Comparison of ENCODE assay signal across 36 cellular contexts in the genomic region with DNA sequence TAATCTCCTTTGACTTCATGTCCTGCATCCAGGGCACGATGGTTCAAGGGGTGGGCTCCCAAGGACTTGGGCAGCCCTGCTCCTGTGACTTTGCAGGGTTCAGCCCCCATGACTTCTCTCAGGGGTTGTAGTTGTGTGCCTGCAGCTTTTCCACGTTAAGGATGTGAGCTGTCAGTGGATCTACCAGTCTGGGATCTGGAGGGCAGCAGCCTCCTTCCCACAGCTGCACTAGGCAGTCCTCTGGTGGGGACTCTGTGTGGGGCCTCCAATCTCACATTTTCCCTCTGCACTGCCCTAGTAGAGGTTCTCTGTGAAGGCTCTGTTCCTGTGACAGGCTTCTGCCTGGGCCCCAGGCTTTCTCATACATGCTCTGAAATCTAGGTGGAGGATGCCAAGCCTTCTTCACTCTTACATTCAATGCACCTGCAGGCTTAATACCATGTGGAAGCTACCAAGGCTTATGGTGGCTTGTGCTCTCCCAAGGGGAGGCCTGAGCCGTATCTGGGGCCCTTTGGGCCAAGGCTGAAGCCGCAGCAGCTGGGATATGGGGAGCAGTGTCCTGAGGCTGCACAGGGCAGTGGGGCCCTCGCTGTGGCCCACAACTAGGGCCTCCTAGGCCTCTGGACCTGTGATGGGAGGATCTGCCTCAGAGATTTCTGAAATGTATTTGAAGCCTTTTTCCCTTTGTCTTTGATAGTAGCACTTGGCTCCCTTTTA. TPM values are rescaled to one million over a fixed set of nuclear protein-coding genes. Genes with fewer than 3 reads are reported as not detected.
"Had no signal": no experiment of that assay in that cellular context is flagged by ENCODE, and none has a peak within 500 bp of the region (broad histone marks: within the 10 kb centered on the region; RNA-seq: fewer than 3 reads in every experiment).

No MANE protein-coding gene starts in this region.

- DNase-seq: activated B cell treated with CpG ODN at 0.5 μM for 24 hours; activated CD4-positive, alpha-beta memory T cell treated with anti-CD3 and anti-CD28 coated beads for 36 hours; activated CD4-positive, alpha-beta T cell treated with anti-CD3 and anti-CD28 coated beads for 48 hours; activated CD4-positive, alpha-beta T cell treated with anti-CD3 and anti-CD28 coated beads, Interleukin-2, amount 50 U/mL, for 1 hour; activated CD4-positive, alpha-beta T cell treated with anti-CD3 and anti-CD28 coated beads, Interleukin-2, amount 50 U/mL, for 4 hours; activated CD4-positive, CD25-positive, alpha-beta regulatory T cell treated with anti-CD3 and anti-CD28 coated beads, Interleukin-2, amount 50 U/mL, for 72 hours; activated CD8-positive, alpha-beta memory T cell treated with anti-CD3 and anti-CD28 coated beads, Interleukin-2, amount 50 U/mL, for 4 hours; activated CD8-positive, alpha-beta T cell treated with anti-CD3 and anti-CD28 coated beads for 36 hours; activated effector memory CD4-positive, alpha-beta T cell treated with Interleukin-2 at 50 U/mL for 16 hours; activated gamma-delta T cell; activated naive CD4-positive, alpha-beta T cell treated with anti-CD3 and anti-CD28 coated beads, Interleukin-2, amount 10 ng/mL, durations not matched to agents 7 days and 5 days; activated naive CD4-positive, alpha-beta T cell treated with Interleukin-2 at 50 U/mL for 16 hours; activated naive CD8-positive, alpha-beta T cell treated with anti-CD3 and anti-CD28 coated beads, Interleukin-2, amount 10 ng/mL, durations not matched to agents 7 days and 5 days; activated naive CD8-positive, alpha-beta T cell treated with anti-CD3 and anti-CD28 coated beads, Interleukin-2, amount 50 U/mL, for 24 hours; activated T-cell treated with anti-CD3 and anti-CD28 coated beads for 4 hours; activated T-cell treated with anti-CD3 and anti-CD28 coated beads, Interleukin-2, amount 50 U/mL, for 1 hour; activated T-cell treated with anti-CD3 and anti-CD28 coated beads, Interleukin-2, amount 50 U/mL, for 48 hours; amygdala; anterior cingulate cortex; caudate nucleus; SW 1271; T-helper 1 cell; T-helper 2 cell; T-helper 9 cell had no signal

- H3K9me3 Mint-ChIP-seq: activated B cell treated with CpG ODN at 0.5 μM for 24 hours; activated CD4-positive, alpha-beta memory T cell treated with anti-CD3 and anti-CD28 coated beads for 36 hours; activated CD8-positive, alpha-beta T cell treated with anti-CD3 and anti-CD28 coated beads for 36 hours; activated naive CD4-positive, alpha-beta T cell treated with anti-CD3 and anti-CD28 coated beads, Interleukin-2, amount 10 ng/mL, durations not matched to agents 7 days and 5 days; activated naive CD4-positive, alpha-beta T cell treated with anti-CD3 and anti-CD28 coated beads, Interleukin-2, amount 50 U/mL, for 24 hours; activated naive CD8-positive, alpha-beta T cell treated with anti-CD3 and anti-CD28 coated beads, Interleukin-2, amount 10 ng/mL, durations not matched to agents 7 days and 5 days; activated naive CD8-positive, alpha-beta T cell treated with anti-CD3 and anti-CD28 coated beads, Interleukin-2, amount 50 U/mL, for 24 hours; activated T-helper 2 cell treated with anti-CD3 and anti-CD28 coated beads, Interferon-gamma antibody, Interleukin-2, Interleukin-4, amounts not matched to agents 10 μg/mL and 5 μg/mL and 100 μg/mL, durations not matched to agents 14 hours and 24 hours and 36 hours; central memory CD8-positive, alpha-beta T cell; T-helper 1 cell treated with Interleukin-12 subunit alpha and Interleukin-12 subunit beta and Interleukin-4 antibody, amounts not matched to agents 30 μg/mL and 1 μg/mL, for 36 hours; T-helper 2 cell treated with Interferon-gamma antibody and Interleukin-4, amounts not matched to agents 5 μg/mL and 100 μg/mL, for 36 hours had no signal

- H3K4me3 ChIP-seq: ascending aorta, cardiac muscle cell had no signal

- ATAC-seq: activated CD8-positive, alpha-beta T cell treated with anti-CD3 and anti-CD28 coated beads for 36 hours; activated naive CD8-positive, alpha-beta T cell treated with anti-CD3 and anti-CD28 coated beads, Interleukin-2, amount 50 U/mL, for 24 hours had no signal

- H3K27ac Mint-ChIP-seq: activated B cell treated with CpG ODN at 0.5 μM for 24 hours; activated CD4-positive, alpha-beta memory T cell treated with anti-CD3 and anti-CD28 coated beads for 36 hours; activated CD8-positive, alpha-beta T cell treated with anti-CD3 and anti-CD28 coated beads for 36 hours; activated naive CD4-positive, alpha-beta T cell treated with anti-CD3 and anti-CD28 coated beads, Interleukin-2, amount 10 ng/mL, durations not matched to agents 7 days and 5 days; activated naive CD4-positive, alpha-beta T cell treated with anti-CD3 and anti-CD28 coated beads, Interleukin-2, amount 50 U/mL, for 24 hours; activated naive CD8-positive, alpha-beta T cell; activated naive CD8-positive, alpha-beta T cell treated with anti-CD3 and anti-CD28 coated beads, Interleukin-2, amount 10 ng/mL, durations not matched to agents 7 days and 5 days; activated naive CD8-positive, alpha-beta T cell treated with anti-CD3 and anti-CD28 coated beads, Interleukin-2, amount 50 U/mL, for 24 hours; activated T-helper 2 cell treated with anti-CD3 and anti-CD28 coated beads, Interferon-gamma antibody, Interleukin-2, Interleukin-4, amounts not matched to agents 10 μg/mL and 5 μg/mL and 100 μg/mL, durations not matched to agents 14 hours and 24 hours and 36 hours; brain; T-helper 1 cell treated with Interleukin-12 subunit alpha and Interleukin-12 subunit beta and Interleukin-4 antibody, amounts not matched to agents 30 μg/mL and 1 μg/mL, for 36 hours; T-helper 2 cell treated with Interferon-gamma antibody and Interleukin-4, amounts not matched to agents 5 μg/mL and 100 μg/mL, for 36 hours had no signal

- H3K27ac ChIP-seq: ascending aorta, cardiac muscle cell, VCaP had no signal

- H3K4me3 Mint-ChIP-seq: activated B cell treated with CpG ODN at 0.5 μM for 24 hours; activated CD4-positive, alpha-beta memory T cell treated with anti-CD3 and anti-CD28 coated beads for 36 hours; activated CD8-positive, alpha-beta T cell treated with anti-CD3 and anti-CD28 coated beads for 36 hours; activated naive CD4-positive, alpha-beta T cell treated with anti-CD3 and anti-CD28 coated beads, Interleukin-2, amount 10 ng/mL, durations not matched to agents 7 days and 5 days; activated naive CD4-positive, alpha-beta T cell treated with anti-CD3 and anti-CD28 coated beads, Interleukin-2, amount 50 U/mL, for 24 hours; activated naive CD8-positive, alpha-beta T cell; activated naive CD8-positive, alpha-beta T cell treated with anti-CD3 and anti-CD28 coated beads, Interleukin-2, amount 10 ng/mL, durations not matched to agents 7 days and 5 days; activated naive CD8-positive, alpha-beta T cell treated with anti-CD3 and anti-CD28 coated beads, Interleukin-2, amount 50 U/mL, for 24 hours; brain; central memory CD8-positive, alpha-beta T cell; T-helper 1 cell treated with Interleukin-12 subunit alpha and Interleukin-12 subunit beta and Interleukin-4 antibody, amounts not matched to agents 30 μg/mL and 1 μg/mL, for 36 hours; T-helper 2 cell treated with Interferon-gamma antibody and Interleukin-4, amounts not matched to agents 5 μg/mL and 100 μg/mL, for 36 hours had no signal

- H3K4me1 Mint-ChIP-seq: activated B cell treated with CpG ODN at 0.5 μM for 24 hours; activated naive CD4-positive, alpha-beta T cell treated with anti-CD3 and anti-CD28 coated beads, Interleukin-2, amount 10 ng/mL, durations not matched to agents 7 days and 5 days; activated naive CD4-positive, alpha-beta T cell treated with anti-CD3 and anti-CD28 coated beads, Interleukin-2, amount 50 U/mL, for 24 hours; activated naive CD8-positive, alpha-beta T cell treated with anti-CD3 and anti-CD28 coated beads, Interleukin-2, amount 10 ng/mL, durations not matched to agents 7 days and 5 days; brain; central memory CD8-positive, alpha-beta T cell had no signal

- H3K27me3 Mint-ChIP-seq: activated B cell treated with CpG ODN at 0.5 μM for 24 hours; activated CD4-positive, alpha-beta memory T cell treated with anti-CD3 and anti-CD28 coated beads for 36 hours; activated CD8-positive, alpha-beta T cell treated with anti-CD3 and anti-CD28 coated beads for 36 hours; activated naive CD4-positive, alpha-beta T cell treated with anti-CD3 and anti-CD28 coated beads, Interleukin-2, amount 10 ng/mL, durations not matched to agents 7 days and 5 days; activated naive CD4-positive, alpha-beta T cell treated with anti-CD3 and anti-CD28 coated beads, Interleukin-2, amount 50 U/mL, for 24 hours; activated naive CD8-positive, alpha-beta T cell; activated naive CD8-positive, alpha-beta T cell treated with anti-CD3 and anti-CD28 coated beads, Interleukin-2, amount 50 U/mL, for 24 hours; brain; central memory CD8-positive, alpha-beta T cell had no signal

- H3K36me3 Mint-ChIP-seq: activated CD4-positive, alpha-beta memory T cell treated with anti-CD3 and anti-CD28 coated beads for 36 hours; activated naive CD4-positive, alpha-beta T cell treated with anti-CD3 and anti-CD28 coated beads, Interleukin-2, amount 10 ng/mL, durations not matched to agents 7 days and 5 days; activated naive CD4-positive, alpha-beta T cell treated with anti-CD3 and anti-CD28 coated beads, Interleukin-2, amount 50 U/mL, for 24 hours; activated naive CD8-positive, alpha-beta T cell; activated naive CD8-positive, alpha-beta T cell treated with anti-CD3 and anti-CD28 coated beads, Interleukin-2, amount 10 ng/mL, durations not matched to agents 7 days and 5 days; brain had no signal

RNA-seq across cellular contexts. Expression of a gene that starts 39.3 kb away (rescaled TPM):
- total RNA-seq: activated B cell treated with CpG ODN at 0.5 μM for 24 hours; activated CD4-positive, alpha-beta memory T cell treated with anti-CD3 and anti-CD28 coated beads for 36 hours; activated CD8-positive, alpha-beta memory T cell treated with anti-CD3 and anti-CD28 coated beads for 36 hours; activated CD8-positive, alpha-beta T cell treated with anti-CD3 and anti-CD28 coated beads for 36 hours; activated naive CD8-positive, alpha-beta T cell treated with anti-CD3 and anti-CD28 coated beads, Interleukin-2, amount 10 ng/mL, durations not matched to agents 7 days and 5 days; activated T-helper 2 cell treated with anti-CD3 and anti-CD28 coated beads, Interferon-gamma antibody, Interleukin-2, Interleukin-4, amounts not matched to agents 10 μg/mL and 5 μg/mL and 100 μg/mL, durations not matched to agents 14 hours and 24 hours and 36 hours; ascending aorta; bronchial epithelial cell; cardiac muscle cell had no signal

RNA-seq across cellular contexts. Expression of a gene that starts 47.3 kb away (rescaled TPM):
- total RNA-seq: activated B cell treated with CpG ODN at 0.5 μM for 24 hours; activated CD4-positive, alpha-beta memory T cell treated with anti-CD3 and anti-CD28 coated beads for 36 hours; activated CD8-positive, alpha-beta memory T cell treated with anti-CD3 and anti-CD28 coated beads for 36 hours; activated CD8-positive, alpha-beta T cell treated with anti-CD3 and anti-CD28 coated beads for 36 hours; activated naive CD8-positive, alpha-beta T cell treated with anti-CD3 and anti-CD28 coated beads, Interleukin-2, amount 10 ng/mL, durations not matched to agents 7 days and 5 days; activated T-helper 2 cell treated with anti-CD3 and anti-CD28 coated beads, Interferon-gamma antibody, Interleukin-2, Interleukin-4, amounts not matched to agents 10 μg/mL and 5 μg/mL and 100 μg/mL, durations not matched to agents 14 hours and 24 hours and 36 hours; ascending aorta; bronchial epithelial cell; cardiac muscle cell had no signal
